Comparison of ENCODE assay signal across 1 cellular context in the genomic region with DNA sequence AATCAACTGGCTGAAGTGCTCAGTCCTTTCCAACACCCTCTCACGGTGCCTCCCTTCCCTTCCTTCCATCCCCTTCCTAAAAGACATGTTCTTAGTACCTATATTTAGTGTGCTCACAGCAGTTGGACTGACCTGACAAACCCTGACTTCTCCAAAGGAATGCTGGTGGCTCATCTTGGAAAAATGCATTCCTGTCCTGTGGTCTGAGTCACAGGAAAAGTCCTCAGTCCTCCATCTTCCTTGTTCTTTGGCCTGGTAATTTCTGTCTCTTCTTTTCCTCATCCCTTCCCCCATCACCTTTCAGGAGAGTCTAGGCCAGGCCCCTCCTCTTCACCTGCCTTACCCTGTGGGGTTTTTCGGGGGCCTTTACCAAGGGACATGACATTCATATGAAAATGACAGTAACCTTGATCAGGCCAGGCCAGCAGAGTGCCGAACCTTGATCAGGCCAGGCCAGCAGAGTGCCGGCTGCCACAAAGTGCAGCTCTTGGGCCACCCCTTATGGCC.
TF ChIP-seq lines count a peak whose summit lies in the region.

No MANE protein-coding gene starts in this region.

TF ChIP-seq in K562, 482 proteins besides CTCF, POLR2A, EP300 and RAD21 (continued from another document):
- TF ChIP-seq, protein P1, sequence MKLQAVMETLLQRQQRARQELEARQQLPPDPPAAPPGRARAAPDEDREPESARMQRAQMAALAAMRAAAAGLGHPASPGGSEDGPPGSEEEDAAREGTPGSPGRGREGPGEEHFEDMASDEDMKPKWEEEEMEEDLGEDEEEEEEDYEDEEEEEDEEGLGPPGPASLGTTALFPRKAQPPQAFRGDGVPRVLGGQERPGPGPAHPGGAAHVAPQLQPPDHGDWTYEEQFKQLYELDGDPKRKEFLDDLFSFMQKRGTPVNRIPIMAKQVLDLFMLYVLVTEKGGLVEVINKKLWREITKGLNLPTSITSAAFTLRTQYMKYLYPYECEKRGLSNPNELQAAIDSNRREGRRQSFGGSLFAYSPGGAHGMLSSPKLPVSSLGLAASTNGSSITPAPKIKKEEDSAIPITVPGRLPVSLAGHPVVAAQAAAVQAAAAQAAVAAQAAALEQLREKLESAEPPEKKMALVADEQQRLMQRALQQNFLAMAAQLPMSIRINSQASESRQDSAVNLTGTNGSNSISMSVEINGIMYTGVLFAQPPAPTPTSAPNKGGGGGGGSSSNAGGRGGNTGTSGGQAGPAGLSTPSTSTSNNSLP (IDR thresholded peaks at IDR 0.05; ENCODE audit: borderline replicate concordance, low read depth, low read length): peak; percentile 69; the same call in 1 of the 2 replicates
- TF ChIP-seq ZNF143 (CRISPR knock-in tag; IDR thresholded peaks at IDR 0.05) (no peak), SETDB1 (IDR thresholded peaks at IDR 0.05; ENCODE audit: low read length) (no peak)
- TF ChIP-seq, protein P2, sequence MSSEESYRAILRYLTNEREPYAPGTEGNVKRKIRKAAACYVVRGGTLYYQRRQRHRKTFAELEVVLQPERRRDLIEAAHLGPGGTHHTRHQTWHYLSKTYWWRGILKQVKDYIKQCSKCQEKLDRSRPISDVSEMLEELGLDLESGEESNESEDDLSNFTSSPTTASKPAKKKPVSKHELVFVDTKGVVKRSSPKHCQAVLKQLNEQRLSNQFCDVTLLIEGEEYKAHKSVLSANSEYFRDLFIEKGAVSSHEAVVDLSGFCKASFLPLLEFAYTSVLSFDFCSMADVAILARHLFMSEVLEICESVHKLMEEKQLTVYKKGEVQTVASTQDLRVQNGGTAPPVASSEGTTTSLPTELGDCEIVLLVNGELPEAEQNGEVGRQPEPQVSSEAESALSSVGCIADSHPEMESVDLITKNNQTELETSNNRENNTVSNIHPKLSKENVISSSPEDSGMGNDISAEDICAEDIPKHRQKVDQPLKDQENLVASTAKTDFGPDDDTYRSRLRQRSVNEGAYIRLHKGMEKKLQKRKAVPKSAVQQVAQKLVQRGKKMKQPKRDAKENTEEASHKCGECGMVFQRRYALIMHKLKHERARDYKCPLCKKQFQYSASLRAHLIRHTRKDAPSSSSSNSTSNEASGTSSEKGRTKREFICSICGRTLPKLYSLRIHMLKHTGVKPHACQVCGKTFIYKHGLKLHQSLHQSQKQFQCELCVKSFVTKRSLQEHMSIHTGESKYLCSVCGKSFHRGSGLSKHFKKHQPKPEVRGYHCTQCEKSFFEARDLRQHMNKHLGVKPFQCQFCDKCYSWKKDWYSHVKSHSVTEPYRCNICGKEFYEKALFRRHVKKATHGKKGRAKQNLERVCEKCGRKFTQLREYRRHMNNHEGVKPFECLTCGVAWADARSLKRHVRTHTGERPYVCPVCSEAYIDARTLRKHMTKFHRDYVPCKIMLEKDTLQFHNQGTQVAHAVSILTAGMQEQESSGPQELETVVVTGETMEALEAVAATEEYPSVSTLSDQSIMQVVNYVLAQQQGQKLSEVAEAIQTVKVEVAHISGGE (CRISPR knock-in tag; IDR thresholded peaks at IDR 0.05): no peak
